1 cellular context compared by ENCODE assay signal in the genomic region with DNA sequence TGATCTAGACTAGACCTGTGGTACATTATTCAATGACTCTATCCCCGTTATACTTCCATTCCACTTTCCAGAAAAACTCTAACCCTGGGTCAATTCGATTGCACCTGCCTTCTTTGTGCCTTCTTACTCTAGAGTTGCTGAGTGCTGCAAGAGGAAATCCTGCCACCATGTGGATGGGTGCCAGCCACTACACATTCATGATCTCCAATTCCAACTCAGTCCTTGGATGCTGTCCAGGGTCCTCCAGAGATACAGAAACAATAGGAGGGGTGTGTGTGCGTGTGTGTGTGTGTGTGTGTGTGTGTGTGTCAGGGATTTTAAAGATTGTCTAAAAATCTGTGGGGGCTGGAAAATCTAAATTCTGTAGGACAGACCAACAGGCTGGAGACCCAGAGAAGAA.
TF ChIP-seq lines count a peak whose summit lies in the region.

No MANE protein-coding gene starts in this region.

TF ChIP-seq in IMR-90, 13 proteins besides CTCF, POLR2A, EP300 and RAD21 (continued from another document):
- TF ChIP-seq SMC3 (IDR thresholded peaks at IDR 0.05; ENCODE audit: low read depth, low read length) (no peak), NFE2L2 (IDR thresholded peaks at IDR 0.05; ENCODE audit: low read depth, low read length) (no peak), FOS (IDR thresholded peaks at IDR 0.05; ENCODE audit: low read depth, low read length) (no peak), CHD1 (IDR thresholded peaks at IDR 0.05; ENCODE audit: low read depth, low read length) (no peak), BHLHE40 (IDR thresholded peaks at IDR 0.05; ENCODE audit: low read depth, low read length) (no peak)
- TF ChIP-seq, protein P1, sequence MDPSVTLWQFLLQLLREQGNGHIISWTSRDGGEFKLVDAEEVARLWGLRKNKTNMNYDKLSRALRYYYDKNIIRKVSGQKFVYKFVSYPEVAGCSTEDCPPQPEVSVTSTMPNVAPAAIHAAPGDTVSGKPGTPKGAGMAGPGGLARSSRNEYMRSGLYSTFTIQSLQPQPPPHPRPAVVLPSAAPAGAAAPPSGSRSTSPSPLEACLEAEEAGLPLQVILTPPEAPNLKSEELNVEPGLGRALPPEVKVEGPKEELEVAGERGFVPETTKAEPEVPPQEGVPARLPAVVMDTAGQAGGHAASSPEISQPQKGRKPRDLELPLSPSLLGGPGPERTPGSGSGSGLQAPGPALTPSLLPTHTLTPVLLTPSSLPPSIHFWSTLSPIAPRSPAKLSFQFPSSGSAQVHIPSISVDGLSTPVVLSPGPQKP (IDR thresholded peaks at IDR 0.05; ENCODE audit: borderline replicate concordance, low read depth, low read length): no peak
TF ChIP-seq in IMR-90: peak in this region for 0.
